Comparison of ENCODE assay signal across 24 cellular contexts in the genomic region with DNA sequence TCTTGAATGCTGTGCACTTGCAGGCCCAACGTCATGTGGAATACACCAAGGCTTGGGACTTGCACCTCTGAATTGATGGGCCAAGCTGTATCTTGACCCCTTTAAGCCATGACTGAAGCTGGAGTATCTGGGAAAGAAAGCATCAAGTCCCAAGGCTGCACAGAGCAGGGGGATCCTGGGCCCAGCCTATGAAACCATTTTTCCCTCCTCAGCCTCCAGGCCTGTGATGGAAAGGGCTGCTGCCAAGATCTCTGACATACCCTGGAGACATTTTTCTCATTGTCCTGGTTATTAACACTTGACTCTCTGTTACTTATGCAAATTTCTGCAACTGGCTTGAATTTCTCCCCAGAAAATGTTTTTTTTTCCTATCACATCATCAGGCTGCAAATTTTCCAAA.
"Had no signal": no experiment of that assay in that cellular context is flagged by ENCODE, and none has a peak within 500 bp of the region (broad histone marks: within the 10 kb centered on the region; RNA-seq: fewer than 3 reads in every experiment).

No MANE protein-coding gene starts in this region.

- H3K9me3 ChIP-seq: testis, thoracic aorta, thyroid gland, tibial artery, transverse colon, upper lobe of right lung, uterus, vagina had no signal

- DNase-seq: stimulated activated CD4-positive, alpha-beta T cell treated with anti-CD3 and anti-CD28 coated beads, Interleukin-2, amount 100 ng/mL, for 48 hours; stimulated activated CD4-positive, alpha-beta T cell treated with anti-CD3 and anti-CD28 coated beads, Interleukin-4, amount 100 ng/mL, for 1 hour; stimulated activated CD4-positive, alpha-beta T cell treated with anti-CD3 and anti-CD28 coated beads, Interleukin-4, amount 100 ng/mL, for 24 hours; stimulated activated CD4-positive, alpha-beta T cell treated with anti-CD3 and anti-CD28 coated beads, Interleukin-4, amount 100 ng/mL, for 4 hours; stimulated activated CD8-positive, alpha-beta memory T cell treated with anti-CD3 and anti-CD28 coated beads, Interleukin-4, amount 100 ng/mL, for 48 hours; stimulated activated naive B cell treated with anti-CD40 and anti-IgM and Interleukin-4, amounts not matched to agents 10 μg/mL and 1 μg/mL and 100 μg/mL, for 72 hours; stimulated activated naive CD4-positive, alpha-beta T cell; stimulated activated naive CD4-positive, alpha-beta T cell treated with Interleukin-2 at 50 U/mL for 16 hours; stimulated activated naive CD8-positive, alpha-beta T cell treated with anti-CD3 and anti-CD28 coated beads, Interleukin-15, amount 100 ng/mL, for 72 hours; stimulated activated naive CD8-positive, alpha-beta T cell treated with anti-CD3 and anti-CD28 coated beads, Interleukin-15, Interleukin-2, amounts not matched to agents 100 U/mL and 50 U/mL, for 24 hours; stomach; substantia nigra; testis; thyroid gland; tibial artery; transverse colon; trophoblast cell; upper lobe of left lung; upper lobe of right lung; uterus had no signal

- H3K4me1 ChIP-seq: stomach, suprapubic skin, testis, thyroid gland, tibial artery, tibial nerve, transverse colon, upper lobe of left lung, upper lobe of right lung, uterus, vagina had no signal

- H3K4me3 ChIP-seq: stomach, suprapubic skin, testis, thoracic aorta, thyroid gland, tibial artery, tibial nerve, transverse colon, upper lobe of left lung, upper lobe of right lung, uterus, vagina had no signal

- H3K27ac ChIP-seq: stomach, suprapubic skin, testis, thoracic aorta, thyroid gland, tibial artery, tibial nerve, transverse colon, upper lobe of left lung, upper lobe of right lung, uterus, vagina had no signal

- H3K36me3 ChIP-seq: stomach, suprapubic skin, thoracic aorta, thyroid gland, tibial artery, tibial nerve, transverse colon, upper lobe of left lung, upper lobe of right lung, uterus, vagina had no signal

- H3K27me3 ChIP-seq: stomach, suprapubic skin, testis, thyroid gland, tibial artery, tibial nerve, transverse colon, upper lobe of left lung, upper lobe of right lung, uterus, vagina had no signal
